17 cellular contexts compared by ENCODE assay signal in genomic region chr14:34912182-34912581, GRCh38. TPM values are rescaled to one million over a fixed set of nuclear protein-coding genes. Genes with fewer than 3 reads are reported as not detected.
A peak's percentile ranks its signal among the peaks of the same experiment; 100 is the strongest.
DNase-seq lines count a peak whose midpoint lies in the region; ATAC-seq and TF ChIP-seq lines count a peak whose summit lies in the region.
"Had no signal": no experiment of that assay in that cellular context is flagged by ENCODE, and none has a peak within 500 bp of the region (broad histone marks: within the 10 kb centered on the region; RNA-seq: fewer than 3 reads in every experiment).

No MANE protein-coding gene starts in this region.

- H3K9me2 ChIP-seq in HCT116 (ENCODE audit: insufficient read depth) (no peaks in the 10 kb centered on the region), SK-N-SH (no peaks in the 10 kb centered on the region)

- BruUV-seq in HCT116 (replicated peaks; lab: Mats Ljungman, UMichigan) = no TSS peak

- no peak for TF ChIP-seq POLR2A in HCT116 (IDR thresholded peaks at IDR 0.05; ENCODE audit: borderline replicate concordance, extremely low read depth, insufficient read depth, insufficient read length)

- CTCF ChIA-PET in HCT116 (lab: Charles Lee) (interaction anchor here (1.0 kb wide), 1 partner anchor 239 kb away, joined by 4 read pairs; no protein-coding TSS in a partner anchor), SK-N-SH (lab: Yijun Ruan, JAX) (no interaction called here)

- intact Hi-C loops in HCT116 (cut with micrococcal nuclease) = loop anchor here (5.0 kb wide), 1 partner anchor 240 kb away; no protein-coding TSS in a partner anchor
- intact Hi-C loops in natural killer cell (cut with micrococcal nuclease) = loop anchor here (10.0 kb wide), 1 partner anchor 237 kb away; no protein-coding TSS in a partner anchor

- POLR2A ChIA-PET in HCT116 (lab: Charles Lee) = interaction anchor here (1.0 kb wide), 1 partner anchor 9 kb away, joined by 3 read pairs; no protein-coding TSS in a partner anchor
- POLR2A ChIA-PET in SK-N-SH (lab: Yijun Ruan, JAX) = no interaction called here

- H3K27ac ChIP-seq in C4-2B (no peak overlapping the region), HCT116 (ENCODE audit: low read depth, low read length) (no peak overlapping the region), SK-N-SH (ENCODE audit: low read depth in 2 of 2, low read length in 1 of 2) (no peak overlapping the region)
- H3K27ac ChIP-seq: testis had no signal

- no peak overlapping the region for H3K9ac ChIP-seq in HCT116 (ENCODE audit: low read length)
- no peak overlapping the region for H3K9ac ChIP-seq in SK-N-SH

- no peaks in the 10 kb centered on the region for H4K20me1 ChIP-seq in HCT116 (ENCODE audit: insufficient read depth)
- H4K20me1 ChIP-seq in SK-N-SH (ENCODE audit: insufficient read depth) = no peaks in the 10 kb centered on the region

- H3K9me3 ChIP-seq in HCT116 (ENCODE audit: control insufficient read depth in 1 of 2, insufficient read depth in 1 of 2, low read depth in 1 of 2, low read length in 2 of 2) = no peaks in the 10 kb centered on the region
- no peaks in the 10 kb centered on the region for H3K9me3 ChIP-seq in SK-N-SH
- H3K9me3 ChIP-seq: testis had no signal

- H3K4me3 ChIP-seq in HCT116 (replicated peaks in 1 of 2; ENCODE audit: low read depth in 1 of 2, low read length in 2 of 2) (no peak overlapping the region), SK-N-SH (ENCODE audit: low read depth in 2 of 2, low read length in 1 of 2) (no peak overlapping the region)
- H3K4me3 ChIP-seq: testis had no signal

- H3K9me3 Mint-ChIP-seq in natural killer cell = no peaks in the 10 kb centered on the region
- H3K9me3 Mint-ChIP-seq: activated B cell treated with CpG ODN at 0.5 μM for 24 hours; activated naive CD8-positive, alpha-beta T cell treated with anti-CD3 and anti-CD28 coated beads for 36 hours; nephron had no signal

- H3K79me2 ChIP-seq in HCT116 (ENCODE audit: insufficient read depth, low read length) (no peaks in the 10 kb centered on the region), SK-N-SH (ENCODE audit: insufficient read depth) (no peaks in the 10 kb centered on the region)

- ATAC-seq in HCT116 (peak; percentile 49; the same call in 1 of the 2 replicates), natural killer cell (no peak)

- no peaks in the 10 kb centered on the region for H3F3A ChIP-seq in SK-N-SH (replicated peaks; ENCODE audit: insufficient read depth)

- TF ChIP-seq EP300 in SK-N-SH (IDR thresholded peaks at IDR 0.05; ENCODE audit: borderline replicate concordance in 1 of 2, low read depth in 1 of 2, low read length in 1 of 2) = no peak

- no peaks in the 10 kb centered on the region for H3K27me3 Mint-ChIP-seq in natural killer cell (ENCODE audit: low read depth in 2 of 2)
- H3K27me3 Mint-ChIP-seq: activated B cell treated with CpG ODN at 0.5 μM for 24 hours; activated naive CD8-positive, alpha-beta T cell treated with anti-CD3 and anti-CD28 coated beads for 36 hours had no signal

- H2AFZ ChIP-seq in HCT116 (ENCODE audit: low read depth, low read length, poor library complexity, severe bottlenecking) (no peak overlapping the region), SK-N-SH (ENCODE audit: low read depth) (no peak overlapping the region)

- WGBS in SK-N-SH (ENCODE audit: low lambda C conversion rate) = 85% methylated on average over 3 of the region's 3 CpGs

- RAD21 ChIA-PET in HCT116 (lab: Charles Lee; ENCODE audit: low non-redundant PET in 1 of 2, low total read pairs in 2 of 2, uncharacterized antibody in 2 of 2, unreplicated experiment in 2 of 2) = interaction anchor here in 1 of 2 experiments (0.5 kb wide), 1 partner anchor 129 kb away, joined by 3 read pairs; no protein-coding TSS in a partner anchor

- H3K4me3 Mint-ChIP-seq in natural killer cell = no peak overlapping the region
- H3K4me3 Mint-ChIP-seq: activated B cell treated with CpG ODN at 0.5 μM for 24 hours; activated naive CD8-positive, alpha-beta T cell treated with anti-CD3 and anti-CD28 coated beads for 36 hours; nephron had no signal

- H3K4me1 ChIP-seq in HCT116 (ENCODE audit: control insufficient read depth in 1 of 2, insufficient read depth in 2 of 2, low read length in 2 of 2) = no peaks in the 10 kb centered on the region
- H3K4me1 ChIP-seq in SK-N-SH (ENCODE audit: control insufficient read depth in 1 of 2, insufficient read depth in 2 of 2, low read depth in 1 of 2, low read length in 1 of 2) = peaks cover 0 to 11% of the 10 kb centered on the region in 2 experiments; a peak in 1 of 4 replicates
- H3K4me1 ChIP-seq: testis had no signal

- H3K36me3 ChIP-seq in HCT116 (ENCODE audit: control insufficient read depth in 1 of 2, insufficient read depth in 2 of 2, low read length in 2 of 2) (no peaks in the 10 kb centered on the region), SK-N-SH (replicated peaks in 1 of 2; ENCODE audit: control insufficient read depth in 1 of 2, insufficient read depth in 2 of 2, low read length in 1 of 2) (no peaks in the 10 kb centered on the region)

- H3K4me1 Mint-ChIP-seq in natural killer cell = no peaks in the 10 kb centered on the region
- H3K4me1 Mint-ChIP-seq: nephron had no signal

- DNase-seq in HCT116 (ENCODE audit: low read depth, low spot score) = no peak
- no peak for DNase-seq in SK-N-SH
- peak; percentile 4 for DNase-seq in glomerular visceral epithelial cell (ENCODE audit: extremely low spot score)
- no peak for DNase-seq in NCI-H128 (lab: John Stamatoyannopoulos, UW; ENCODE audit: unreplicated experiment)
- no peak for DNase-seq in putamen (ENCODE audit: low spot score)
- DNase-seq in natural killer cell = no peak
- no peak for DNase-seq in stimulated activated CD4-positive, alpha-beta T cell treated with anti-CD3 and anti-CD28 coated beads, Interleukin-4, amount 100 ng/mL, for 4 hours
- DNase-seq: activated B cell treated with CpG ODN at 0.5 μM for 24 hours; activated CD8-positive, alpha-beta memory T cell treated with anti-CD3 and anti-CD28 coated beads, Interleukin-2, amount 50 U/mL, for 4 hours; activated naive CD8-positive, alpha-beta T cell treated with anti-CD3 and anti-CD28 coated beads for 36 hours; GOT3; NCI-H1417; NCI-H446 treated with DMSO at 0.1 percent for 48 hours; SHP77 had no signal

- H3K27me3 ChIP-seq in HCT116 (ENCODE audit: insufficient read depth, low read length) (no peaks in the 10 kb centered on the region), SK-N-SH (ENCODE audit: insufficient read depth) (no peaks in the 10 kb centered on the region)
- H3K27me3 ChIP-seq: testis had no signal

- H3K4me2 ChIP-seq in HCT116 (ENCODE audit: low read length) = no peak overlapping the region
- H3K4me2 ChIP-seq in SK-N-SH = no peak overlapping the region

- TF ChIP-seq RAD21 in HCT116 (IDR thresholded peaks at IDR 0.05; ENCODE audit: low read depth) = peak; percentile 49; the same call in 1 of the 2 replicates
- peak; percentile 21 for TF ChIP-seq RAD21 in SK-N-SH (IDR thresholded peaks at IDR 0.05; ENCODE audit: low read length)

- no peaks in the 10 kb centered on the region for H3K36me3 Mint-ChIP-seq in natural killer cell
- H3K36me3 Mint-ChIP-seq: activated naive CD8-positive, alpha-beta T cell treated with anti-CD3 and anti-CD28 coated beads for 36 hours had no signal

- H3K27ac Mint-ChIP-seq in natural killer cell = no peak overlapping the region
- H3K27ac Mint-ChIP-seq: activated B cell treated with CpG ODN at 0.5 μM for 24 hours; activated naive CD8-positive, alpha-beta T cell treated with anti-CD3 and anti-CD28 coated beads for 36 hours; nephron had no signal

- TF ChIP-seq CTCF in C4-2B (conservative IDR thresholded peaks at IDR 0.05) = peak; percentile 24
- 0 out of 6 replicates have a peak, but pooled peaks of 1 of the 3 experiments have one; percentile 27 for TF ChIP-seq CTCF in HCT116 (IDR thresholded peaks at IDR 0.05 in 2 of 3, conservative IDR thresholded peaks at IDR 0.05 in 1 of 3; ENCODE audit: borderline replicate concordance in 1 of 3, insufficient read depth in 1 of 3, low read depth in 2 of 3, low read length in 2 of 3)
- TF ChIP-seq CTCF in SK-N-SH (IDR thresholded peaks at IDR 0.05) = peak; percentile 35
- TF ChIP-seq CTCF in natural killer cell (IDR thresholded peaks at IDR 0.05) = no peak

TF ChIP-seq in HCT116, 20 proteins besides CTCF, POLR2A, EP300 and RAD21 (continues in another document):
- TF ChIP-seq ELF1 (IDR thresholded peaks at IDR 0.05; ENCODE audit: borderline replicate concordance, low read depth) = no peak
- TF ChIP-seq ZFX (IDR thresholded peaks at IDR 0.05) = no peak
- TF ChIP-seq MAX (IDR thresholded peaks at IDR 0.05) = no peak
- no peak for TF ChIP-seq EZH2phosphoT487 (IDR thresholded peaks at IDR 0.05; ENCODE audit: borderline replicate concordance)
- no peak for TF ChIP-seq ZNF274 (IDR thresholded peaks at IDR 0.05; ENCODE audit: low read depth, low read length)
- no peak for TF ChIP-seq YY1 (IDR thresholded peaks at IDR 0.05; ENCODE audit: extremely low read depth, insufficient replicate concordance, low read depth, low read length)
- TF ChIP-seq POLR2AphosphoS5 (IDR thresholded peaks at IDR 0.05; ENCODE audit: low read depth, low read length) = no peak
- TF ChIP-seq EGR1 (IDR thresholded peaks at IDR 0.05; ENCODE audit: low read depth) = no peak
- TF ChIP-seq FOSL1 (IDR thresholded peaks at IDR 0.05; ENCODE audit: low read depth) = no peak

TF ChIP-seq in SK-N-SH, 30 proteins besides CTCF, POLR2A, EP300 and RAD21 (continues in another document):
- no peak for TF ChIP-seq ZBTB33 (IDR thresholded peaks at IDR 0.05; ENCODE audit: borderline replicate concordance, low read depth)
- TF ChIP-seq YY1 (IDR thresholded peaks at IDR 0.05; ENCODE audit: low read depth) = no peak
- TF ChIP-seq NRF1 (IDR thresholded peaks at IDR 0.05; ENCODE audit: low read depth, low read length) = no peak
- no peak for TF ChIP-seq POLR2AphosphoS5 (IDR thresholded peaks at IDR 0.05; ENCODE audit: low read depth, low read length)

RNA-seq across cellular contexts. Expression of gene BAZ1A, which starts 37.0 kb away (rescaled TPM):
- total RNA-seq in HCT116 (2021; ENCODE audit: unreplicated experiment) (24.2 TPM), natural killer cell (10 to 100 TPM; 54.6 to 89.5 (median 64.6) TPM)
- 9.4 and 13.0 TPM in 2 replicates for polyA plus RNA-seq in HCT116 (2012)
- 17.4 and 19.3 TPM in 2 replicates for polyA plus RNA-seq in SK-N-SH (2012; rRNA removed)
- polyA plus RNA-seq in SK-N-SH (2012; cell fraction: cytosol; rRNA removed) = 22.0 and 30.2 TPM in 2 replicates
- polyA plus RNA-seq in SK-N-SH (2012; cell fraction: nucleus; rRNA removed) = 16.0 and 43.6 TPM in 2 replicates
